ENCODE assay signal across 8 cellular contexts in genomic region chr1:39258146-39258924, GRCh38. TPM values are rescaled to one million over a fixed set of nuclear protein-coding genes. Genes with fewer than 3 reads are reported as not detected.
DNase-seq lines count a peak whose midpoint lies in the region; TF ChIP-seq lines count a peak whose summit lies in the region.

No MANE protein-coding gene starts in this region.

- H3K4me3 ChIP-seq in AG04449 (ENCODE audit: low read depth, low read length) = no peak overlapping the region
- no peak overlapping the region for H3K4me3 ChIP-seq in GM23248
- no peak overlapping the region for H3K4me3 ChIP-seq in coronary artery
- no peak overlapping the region for H3K4me3 ChIP-seq in liver (ENCODE audit: low read depth in 1 of 3, low read length in 3 of 3)

- H4K20me1 ChIP-seq in GM23248 (ENCODE audit: insufficient read depth) = no peaks in the 10 kb centered on the region

- no peak overlapping the region for H2AFZ ChIP-seq in GM23248

- in situ Hi-C loops in GM23248 (cut with MboI) = no loop called here

- H3K27ac ChIP-seq in GM23248 (no peak overlapping the region), coronary artery (peak overlapping the region; percentile 19 to 69), liver (ENCODE audit: low read depth in 1 of 2, low read length in 2 of 2) (no peak overlapping the region)

- no peak for DNase-seq in AG04449 (ENCODE audit: low read depth, low spot score)
- peak; percentile 77 for DNase-seq in GM23248
- DNase-seq in NCI-H510A treated with DMSO at 0.1 percent for 48 hours (lab: John Stamatoyannopoulos, UW) = peak; percentile 100
- peak; percentile 49 to 67 for DNase-seq in activated CD4-positive, alpha-beta T cell treated with anti-CD3 and anti-CD28 coated beads, Interleukin-2, amount 50 U/mL, for 24 hours (ENCODE audit: low read depth in 1 of 2, low spot score in 1 of 2)
- no peak for DNase-seq in coronary artery (ENCODE audit: low spot score)
- peak; percentile 58 for DNase-seq in stimulated activated CD8-positive, alpha-beta memory T cell treated with anti-CD3 and anti-CD28 coated beads, Interleukin-12 subunit alpha, Interleukin-12 subunit beta, amount 100 ng/mL, for 1 hour (ENCODE audit: low read depth)
- no peak for DNase-seq in GF-D8 (lab: John Stamatoyannopoulos, UW)

- H3K9me3 ChIP-seq in GM23248 (ENCODE audit: low read depth) = no peaks in the 10 kb centered on the region
- H3K9me3 ChIP-seq in liver (ENCODE audit: control insufficient read depth in 4 of 4, low read length in 3 of 4) = no peaks in the 10 kb centered on the region

- H3K4me1 ChIP-seq in GM23248 (ENCODE audit: insufficient read depth) (peaks cover 11% of the 10 kb centered on the region), liver (ENCODE audit: control insufficient read depth in 4 of 4, insufficient read depth in 4 of 4, low read length in 3 of 4) (no peaks in the 10 kb centered on the region)

- WGBS in GM23248 (ENCODE audit: low coverage in 1 of 2, low lambda C conversion rate in 2 of 2, missing lambda C conversion rate in 2 of 2), 2 experiments = 57 to 58% methylated on average over 7 of the region's 7 CpGs
- 54% methylated on average over 7 of the region's 7 CpGs for WGBS in liver

- H3K36me3 ChIP-seq in GM23248 (ENCODE audit: low read depth) (no peaks in the 10 kb centered on the region), liver (ENCODE audit: control insufficient read depth in 4 of 4, insufficient read depth in 3 of 4, low read depth in 1 of 4, low read length in 3 of 4) (peaks cover 2 to 43% (median 27%) of the 10 kb centered on the region in 4 donors)

- TF ChIP-seq CTCF in AG04449 (IDR thresholded peaks at IDR 0.05; ENCODE audit: insufficient read depth, low read length, missing control alignments) (peak; percentile 66), coronary artery (IDR thresholded peaks at IDR 0.05) (peak; percentile 84), liver (IDR thresholded peaks at IDR 0.05; ENCODE audit: low read depth, low read length, missing input control) (peak; percentile 90)

- no peak overlapping the region for H3K4me2 ChIP-seq in GM23248 (ENCODE audit: unreplicated experiment)

- no peaks in the 10 kb centered on the region for H3K9me2 ChIP-seq in GM23248 (ENCODE audit: insufficient read depth)

- CTCF ChIA-PET in AG04449 (lab: Yijun Ruan, JAX) = interaction anchor here (0.7 to 15.2 kb wide), 40 partner anchors 8 to 166 kb away, joined by 3 to 170 read pairs (median 4); partner anchors contain the start of gene MACF1

- POLR2A ChIA-PET in AG04449 (lab: Yijun Ruan, JAX) = interaction anchor here (0.6 kb wide), 1 partner anchor 21 kb away, joined by 3 read pairs; no protein-coding TSS in a partner anchor

- no peak overlapping the region for H3K9ac ChIP-seq in GM23248
- H3K9ac ChIP-seq in liver (ENCODE audit: low read depth in 1 of 2, low read length in 2 of 2) = no peak overlapping the region

- H3F3A ChIP-seq in GM23248 (ENCODE audit: insufficient read depth) = peaks cover 17% of the 10 kb centered on the region; the same call in 1 of the 2 replicates

- H3K27me3 ChIP-seq in GM23248 (replicated peaks; ENCODE audit: insufficient read depth) (no peaks in the 10 kb centered on the region), liver (ENCODE audit: control insufficient read depth in 4 of 4, insufficient read depth in 4 of 4, low read length in 3 of 4) (no peaks in the 10 kb centered on the region)

- H3K79me2 ChIP-seq in GM23248 (ENCODE audit: insufficient read depth) = peaks cover 51% of the 10 kb centered on the region

- TF ChIP-seq RAD21 in liver (IDR thresholded peaks at IDR 0.05) = peak; percentile 96 to 99

TF ChIP-seq in liver, 16 proteins besides CTCF, POLR2A, EP300 and RAD21:
- no peak for TF ChIP-seq FOXA2 (IDR thresholded peaks at IDR 0.05)
- no peak for TF ChIP-seq TAF1 (conservative IDR thresholded peaks at IDR 0.05)
- no peak for TF ChIP-seq HNF4A (conservative IDR thresholded peaks at IDR 0.05)
- TF ChIP-seq RXRA (IDR thresholded peaks at IDR 0.05) = peak in 1 of 2 donors; percentile 19
- TF ChIP-seq SP1 (IDR thresholded peaks at IDR 0.05) = no peak
- no peak for TF ChIP-seq GABPA (IDR thresholded peaks at IDR 0.05 in 1 of 2, conservative IDR thresholded peaks at IDR 0.05 in 1 of 2)
- no peak for TF ChIP-seq NR2F2 (IDR thresholded peaks at IDR 0.05)
- peak; percentile 13 for TF ChIP-seq MAX (IDR thresholded peaks at IDR 0.05)
TF ChIP-seq in liver: peak in this region for 2.

RNA-seq across cellular contexts. Expression of gene MACF1, which starts 53.8 kb away (rescaled TPM):
- total RNA-seq in GM23248 (2014; rRNA removed; shearing (Covaris generic)) = 171 and 177 TPM in 2 replicates
- polyA plus RNA-seq in GM23248 (2016; fragmentation: Nextera tagmentation; extraction: Ambion mirVana) (47.6 and 55.1 TPM in 2 replicates), liver (10 to 100 TPM; 23.3 to 40.2 TPM)
- 100 to 1,000 TPM in 1 of 2 donors, 10 to 100 TPM in 1; 62.1 to 216 TPM for total RNA-seq in liver

Comparison
In these comparisons a context has a peak if more than half of its experiments do, and no peak if none do; other contexts are left out.
1. DNase-seq: peak in GM23248 (single experiment), NCI-H510A treated with DMSO at 0.1 percent for 48 hours (single experiment), activated CD4-positive, alpha-beta T cell treated with anti-CD3 and anti-CD28 coated beads, Interleukin-2, amount 50 U/mL, for 24 hours (2 of 2) and stimulated activated CD8-positive, alpha-beta memory T cell treated with anti-CD3 and anti-CD28 coated beads, Interleukin-12 subunit alpha, Interleukin-12 subunit beta, amount 100 ng/mL, for 1 hour (single experiment); none in AG04449 (single experiment), coronary artery (single experiment) and GF-D8 (single experiment).
2. H3K27ac ChIP-seq: peak in coronary artery (2 of 2); none in GM23248 (single experiment) and liver (0 of 2).
3. Peak in every context shown above with its lines, with median percentiles within 50 percentile points of each other: CTCF ChIP-seq.